Comparison of ENCODE assay signal across 1 cellular context in genomic region chr17:36849871-36850348, GRCh38.
TF ChIP-seq lines count a peak whose summit lies in the region.

No MANE protein-coding gene starts in this region.

TF ChIP-seq in K562, 482 proteins besides CTCF, POLR2A, EP300 and RAD21 (continued from another document and continues in another):
- TF ChIP-seq MGA (IDR thresholded peaks at IDR 0.05): no peak
- TF ChIP-seq NONO (IDR thresholded peaks at IDR 0.05; ENCODE audit: low read depth in 2 of 2, low read length in 1 of 2): no peak
- TF ChIP-seq CEBPZ (IDR thresholded peaks at IDR 0.05; ENCODE audit: borderline replicate concordance, low read depth, low read length): no peak
- no peak for TF ChIP-seq ZNF57 (CRISPR knock-in tag; IDR thresholded peaks at IDR 0.05)
- TF ChIP-seq ZNF140 (CRISPR knock-in tag; IDR thresholded peaks at IDR 0.05): no peak
- no peak for TF ChIP-seq ZNF124 (CRISPR knock-in tag; IDR thresholded peaks at IDR 0.05)
- no peak for TF ChIP-seq KHSRP (IDR thresholded peaks at IDR 0.05)
- no peak for TF ChIP-seq ZNF282 (CRISPR knock-in tag; IDR thresholded peaks at IDR 0.05)
- TF ChIP-seq NR4A1 (CRISPR knock-in tag; IDR thresholded peaks at IDR 0.05): no peak
- no peak for TF ChIP-seq NR4A1 (tag; IDR thresholded peaks at IDR 0.05)
- no peak for TF ChIP-seq ZKSCAN1 (IDR thresholded peaks at IDR 0.05; ENCODE audit: low read depth, low read length)
- no peak for TF ChIP-seq ZNF561 (CRISPR knock-in tag; conservative IDR thresholded peaks at IDR 0.05)
- TF ChIP-seq NFIC (IDR thresholded peaks at IDR 0.05): no peak
- no peak for TF ChIP-seq SNIP1 (IDR thresholded peaks at IDR 0.05; ENCODE audit: low read depth)
- TF ChIP-seq ZNF655 (CRISPR knock-in tag; IDR thresholded peaks at IDR 0.05): no peak
- TF ChIP-seq STAG1 (CRISPR knock-in tag; IDR thresholded peaks at IDR 0.05; ENCODE audit: borderline replicate concordance): no peak
- no peak for TF ChIP-seq GTF2F1 (IDR thresholded peaks at IDR 0.05; ENCODE audit: low read depth, low read length)
- TF ChIP-seq RBM17 (IDR thresholded peaks at IDR 0.05; ENCODE audit: borderline replicate concordance, low read depth, low read length): no peak
- TF ChIP-seq PHF20 (IDR thresholded peaks at IDR 0.05; ENCODE audit: partially characterized antibody): no peak
- TF ChIP-seq ZNF232 (CRISPR knock-in tag; IDR thresholded peaks at IDR 0.05): no peak
- no peak for TF ChIP-seq ZNF134 (CRISPR knock-in tag; conservative IDR thresholded peaks at IDR 0.05)
- TF ChIP-seq AFF1 (IDR thresholded peaks at IDR 0.05; ENCODE audit: low read depth in 1 of 2, partially characterized antibody in 2 of 2): no peak
- TF ChIP-seq NCOA4 (IDR thresholded peaks at IDR 0.05; ENCODE audit: partially characterized antibody): no peak
- no peak for TF ChIP-seq POLR2H (tag; IDR thresholded peaks at IDR 0.05; ENCODE audit: low read depth)
- no peak for TF ChIP-seq MLX (CRISPR knock-in tag; conservative IDR thresholded peaks at IDR 0.05)
- TF ChIP-seq NCOA6 (IDR thresholded peaks at IDR 0.05): no peak
- TF ChIP-seq BHLHE40 (IDR thresholded peaks at IDR 0.05; ENCODE audit: low read length): peak; percentile 92
- TF ChIP-seq ZBTB26 (CRISPR knock-in tag; IDR thresholded peaks at IDR 0.05): no peak
- no peak for TF ChIP-seq ZNF507 (tag; conservative IDR thresholded peaks at IDR 0.05)
- TF ChIP-seq SMAD3 (CRISPR knock-in tag; conservative IDR thresholded peaks at IDR 0.05): no peak
- TF ChIP-seq COPS2 (conservative IDR thresholded peaks at IDR 0.05): no peak
- TF ChIP-seq ZHX1 (conservative IDR thresholded peaks at IDR 0.05; ENCODE audit: low read length): no peak
- no peak for TF ChIP-seq HNRNPH1 (optimal IDR thresholded peaks at IDR 0.05; ENCODE audit: low read depth, low read length)
